13 cellular contexts compared by ENCODE assay signal in the genomic region with DNA sequence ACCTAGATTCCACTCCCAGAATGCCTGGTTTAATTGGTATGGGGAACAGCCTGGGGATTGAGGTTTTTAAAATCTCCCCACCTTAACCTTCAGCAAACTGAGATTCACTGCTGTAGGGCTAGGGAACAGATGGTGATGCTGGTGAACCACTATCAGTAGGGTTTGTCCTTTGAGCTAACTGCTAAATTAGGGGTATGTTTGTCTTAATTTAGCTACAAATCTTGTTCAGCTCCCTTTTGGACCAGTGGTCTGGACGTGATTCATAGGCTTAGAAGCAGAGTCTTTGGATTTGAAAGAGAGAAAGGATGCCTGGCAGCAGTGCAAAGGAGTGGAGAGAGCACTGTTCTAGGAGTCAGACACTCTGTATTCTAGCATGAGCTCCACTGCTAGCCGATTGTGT. TPM values are rescaled to one million over a fixed set of nuclear protein-coding genes. Genes with fewer than 3 reads are reported as not detected.
A peak's percentile ranks its signal among the peaks of the same experiment; 100 is the strongest.
DNase-seq lines count a peak whose midpoint lies in the region; ATAC-seq and TF ChIP-seq lines count a peak whose summit lies in the region.
"Had no signal": no experiment of that assay in that cellular context is flagged by ENCODE, and none has a peak within 500 bp of the region (broad histone marks: within the 10 kb centered on the region; RNA-seq: fewer than 3 reads in every experiment).

No MANE protein-coding gene starts in this region.

- TF ChIP-seq EP300 in neural cell (conservative IDR thresholded peaks at IDR 0.05; ENCODE audit: poor library complexity, severe bottlenecking), result no peak

- TF ChIP-seq CTCF in BE2C (IDR thresholded peaks at IDR 0.05; ENCODE audit: low read depth, low read length) (no peak), GM12875 (IDR thresholded peaks at IDR 0.05; ENCODE audit: borderline replicate concordance, insufficient read depth, low read depth, low read length) (no peak), neural cell (IDR thresholded peaks at IDR 0.05; ENCODE audit: poor library complexity, severe bottlenecking) (no peak), GM13976 (IDR thresholded peaks at IDR 0.05; ENCODE audit: borderline replicate concordance, control extremely low read depth, extremely low read depth, insufficient read depth, missing control alignments) (no peak)

- no peaks in the 10 kb centered on the region for H3K27me3 ChIP-seq in BE2C
- no peaks in the 10 kb centered on the region for H3K27me3 ChIP-seq in neural cell (ENCODE audit: insufficient read depth, low read depth, low read length)
- H3K27me3 ChIP-seq: neutrophil had no signal

- H3K4me2 ChIP-seq in neural cell (ENCODE audit: low read length), result no peak overlapping the region

- in situ Hi-C loops in GM13976 (cut with MboI; ENCODE audit: low sequenced_read_pairs, unreplicated experiment), result no loop called here

- peaks cover 24% of the 10 kb centered on the region for H3K4me1 ChIP-seq in BE2C

- H3K9me2 ChIP-seq in neural cell (ENCODE audit: insufficient read depth, low read length), result no peaks in the 10 kb centered on the region

- TF ChIP-seq RAD21 in neural cell (conservative IDR thresholded peaks at IDR 0.05), result no peak

- H3K9ac ChIP-seq in neural cell (ENCODE audit: low read length), result no peak overlapping the region

- H3K36me3 ChIP-seq in BE2C (no peaks in the 10 kb centered on the region; the same call in 1 of the 2 replicates), neural cell (ENCODE audit: insufficient read depth, low read length) (no peaks in the 10 kb centered on the region)
- H3K36me3 ChIP-seq: neutrophil had no signal

- no peaks in the 10 kb centered on the region for H4K20me1 ChIP-seq in neural cell (ENCODE audit: insufficient read depth)

- H3K27ac ChIP-seq in neural cell (ENCODE audit: low read length), result no peak overlapping the region
- H3K27ac ChIP-seq: neutrophil had no signal

- H3K79me2 ChIP-seq in neural cell (replicated peaks; ENCODE audit: insufficient read depth, low read length), result peaks cover 26% of the 10 kb centered on the region

- no peak overlapping the region for H2AFZ ChIP-seq in neural cell (ENCODE audit: low read depth, low read length)

- H3K4me3 ChIP-seq in BE2C (ENCODE audit: low read depth, low read length) (peak overlapping the region; percentile 92), GM12875 (ENCODE audit: low read depth, low read length) (peak overlapping the region; percentile 49), neural cell (ENCODE audit: low read length) (peak overlapping the region; percentile 66)

- peaks cover 10% of the 10 kb centered on the region for H3F3A ChIP-seq in neural cell (ENCODE audit: insufficient read depth, low read length, poor library complexity, severe bottlenecking)

- DNase-seq in BE2C, result no peak
- DNase-seq in GM13976 (ENCODE audit: low spot score), result no peak
- no peak for DNase-seq in putamen (ENCODE audit: low spot score)
- DNase-seq: activated effector memory CD4-positive, alpha-beta T cell treated with anti-CD3 and anti-CD28 coated beads, Interleukin-2, amount 50 U/mL, for 16 hours; NCI-H1048; NCI-H2227 treated with DMSO at 0.1 percent for 48 hours had no signal

- H3K9me3 ChIP-seq in BE2C (no peaks in the 10 kb centered on the region), neural cell (ENCODE audit: low read length) (no peaks in the 10 kb centered on the region)
- H3K9me3 ChIP-seq: neutrophil had no signal

- no peak for ATAC-seq in SK-N-SH treated with all-trans-retinoic acid at 6 μM for 48 hours
- no peak for ATAC-seq in HG02588 (IDR thresholded peaks at IDR 0.05; ENCODE audit: unreplicated experiment)
- ATAC-seq in HG03175 (IDR thresholded peaks at IDR 0.05; ENCODE audit: unreplicated experiment), result no peak
- ATAC-seq: left lobe of liver had no signal

TF ChIP-seq in SK-N-SH treated with all-trans-retinoic acid at 6 μM for 48 hours, 23 proteins besides CTCF, POLR2A, EP300 and RAD21:
- no peak for TF ChIP-seq ZFP3 (CRISPR knock-in tag; IDR thresholded peaks at IDR 0.05)
- no peak for TF ChIP-seq SNAI2 (CRISPR knock-in tag; IDR thresholded peaks at IDR 0.05)
- peak; percentile 18; the same call in 1 of the 2 replicates for TF ChIP-seq TCF4 (CRISPR knock-in tag; IDR thresholded peaks at IDR 0.05; ENCODE audit: borderline replicate concordance)
- TF ChIP-seq TOX (CRISPR knock-in tag; IDR thresholded peaks at IDR 0.05; ENCODE audit: borderline replicate concordance), result no peak
- TF ChIP-seq GLIS3 (CRISPR knock-in tag; IDR thresholded peaks at IDR 0.05), result 0 out of 2 replicates have a peak, but pooled peaks have one; percentile 37

TF ChIP-seq in neural cell, 6 proteins besides CTCF, POLR2A, EP300 and RAD21:
- TF ChIP-seq SMC3 (conservative IDR thresholded peaks at IDR 0.05; ENCODE audit: poor library complexity) (no peak), MXI1 (conservative IDR thresholded peaks at IDR 0.05; ENCODE audit: poor library complexity, severe bottlenecking) (no peak), POLR2AphosphoS5 (IDR thresholded peaks at IDR 0.05) (no peak), EZH2 (IDR thresholded peaks at IDR 0.05; ENCODE audit: borderline replicate concordance, insufficient read depth, low read length, poor library complexity, severe bottlenecking) (no peak), TAF1 (IDR thresholded peaks at IDR 0.05; ENCODE audit: low read depth) (no peak)

RNA-seq across cellular contexts. Expression of a gene that starts 2.8 kb away (rescaled TPM):
- polyA plus RNA-seq in BE2C (2012; ENCODE audit: insufficient read depth, insufficient read length, low read depth), result 20.5 TPM
- 15.9 and 16.6 TPM in 2 replicates for polyA plus RNA-seq in neural cell
- 59.2 and 61.1 TPM in 2 replicates for polyA minus RNA-seq in neural cell
